Comparison of ENCODE assay signal across 31 cellular contexts in genomic region chr18:24502621-24503020, GRCh38. TPM values are rescaled to one million over a fixed set of nuclear protein-coding genes. Genes with fewer than 3 reads are reported as not detected.
DNase-seq lines count a peak whose midpoint lies in the region; ATAC-seq, FAIRE-seq and TF ChIP-seq lines count a peak whose summit lies in the region.
"Had no signal": no experiment of that assay in that cellular context is flagged by ENCODE, and none has a peak within 500 bp of the region (broad histone marks: within the 10 kb centered on the region; RNA-seq: fewer than 3 reads in every experiment).

No MANE protein-coding gene starts in this region.

- no peaks in the 10 kb centered on the region for H3K9me1 ChIP-seq in keratinocyte (ENCODE audit: control insufficient read depth, extremely low read depth, insufficient read depth, low read length)

- no peak for ATAC-seq in GM18873 (IDR thresholded peaks at IDR 0.05; ENCODE audit: low FRiP score, unreplicated experiment)
- no peak for ATAC-seq in HG02588 (IDR thresholded peaks at IDR 0.05; ENCODE audit: unreplicated experiment)
- ATAC-seq: heart right ventricle; naive thymus-derived CD8-positive, alpha-beta T cell; stimulated activated memory B cell treated with anti-CD40 and anti-IgM and Interleukin-4, amounts not matched to agents 10 μg/mL and 1 μg/mL and 100 μg/mL, for 72 hours had no signal

- peak; percentile 56 for FAIRE-seq in keratinocyte (lab: Jason Lieb, UNC)
- FAIRE-seq: D721Med, G401.6, pancreas, urothelium cell line had no signal

- H3K9me3 ChIP-seq in keratinocyte (ENCODE audit: control insufficient read depth, low read depth, low read length): no peaks in the 10 kb centered on the region
- H3K9me3 ChIP-seq: BLaER1, heart right ventricle, left ventricle myocardium inferior, pancreas, right atrium auricular region, SK-N-SH had no signal

- no peak overlapping the region for H3K27ac ChIP-seq in keratinocyte (ENCODE audit: control insufficient read depth, insufficient read depth, low read length)
- H3K27ac ChIP-seq: BLaER1, GM23248, heart right ventricle, left ventricle myocardium inferior, pancreas, right atrium auricular region had no signal

- H3K9ac ChIP-seq in keratinocyte (ENCODE audit: control insufficient read depth, extremely low read depth, insufficient read depth, low read length): no peak overlapping the region
- H3K9ac ChIP-seq: BLaER1, GM23248, SK-N-SH had no signal

- no peak overlapping the region for H3K4me2 ChIP-seq in keratinocyte (ENCODE audit: control insufficient read depth, extremely low read depth, insufficient read depth, low read depth, low read length)
- H3K4me2 ChIP-seq: BLaER1, SK-N-SH had no signal

- H3K4me1 ChIP-seq in keratinocyte (ENCODE audit: control insufficient read depth, extremely low read depth, insufficient read depth, low read length): no peaks in the 10 kb centered on the region
- H3K4me1 ChIP-seq: BLaER1, heart right ventricle, left ventricle myocardium inferior, pancreas, right atrium auricular region had no signal

- dilution Hi-C loops in keratinocyte (cut with MboI; ENCODE audit: extremely low pct_ligation_motif_present, low sequenced_read_pairs): no loop called here

- H3K4me3 ChIP-seq in keratinocyte (ENCODE audit: control insufficient read depth in 2 of 3, extremely low read depth in 1 of 3, insufficient read depth in 2 of 3, low read depth in 1 of 3, low read length in 3 of 3): no peak overlapping the region
- H3K4me3 ChIP-seq: BLaER1, GM23248, heart right ventricle, left ventricle myocardium inferior, pancreas, right atrium auricular region had no signal

- H2AFZ ChIP-seq in keratinocyte (ENCODE audit: control insufficient read depth, low read length): no peak overlapping the region
- H2AFZ ChIP-seq: GM23248 had no signal

- H3K27me3 ChIP-seq in keratinocyte (ENCODE audit: control insufficient read depth, extremely low read depth, insufficient read depth, low read length): no peaks in the 10 kb centered on the region
- H3K27me3 ChIP-seq: BLaER1, heart right ventricle, pancreas, right atrium auricular region had no signal

- TF ChIP-seq CTCF in keratinocyte (optimal IDR thresholded peaks at IDR 0.05 in 1 of 3, IDR thresholded peaks at IDR 0.05 in 1 of 3, conservative IDR thresholded peaks at IDR 0.05 in 1 of 3; ENCODE audit: extremely low read depth in 1 of 3, insufficient read depth in 2 of 3, low read length in 3 of 3): no peak

- H3K36me3 ChIP-seq in keratinocyte (ENCODE audit: control insufficient read depth in 2 of 2, extremely low read depth in 1 of 2, insufficient read depth in 2 of 2, low read length in 2 of 2): no peaks in the 10 kb centered on the region
- H3K36me3 ChIP-seq: BLaER1, heart right ventricle, left ventricle myocardium inferior, pancreas, right atrium auricular region had no signal

- DNase-seq in COLO668 (lab: John Stamatoyannopoulos, UW; ENCODE audit: unreplicated experiment) (peak; percentile 31), HPDE6-E6E7 (ENCODE audit: extremely low spot score) (peak; percentile 34), NCI-H510A treated with DMSO at 0.1 percent for 48 hours (lab: John Stamatoyannopoulos, UW) (peak; percentile 75), keratinocyte (ENCODE audit: low read depth, low spot score) (no peak), activated gamma-delta T cell treated with Interleukin-2 at 50 U/mL for 16 hours (no peak), amygdala (lab: John Stamatoyannopoulos, UW) (no peak)
- DNase-seq: activated CD4-positive, alpha-beta T cell treated with anti-CD3 and anti-CD28 coated beads for 4 hours; activated CD8-positive, alpha-beta memory T cell treated with anti-CD3 and anti-CD28 coated beads for 24 hours; activated T-cell treated with anti-CD3 and anti-CD28 coated beads, Interleukin-2, amount 50 U/mL, for 1 hour; effector CD4-positive, alpha-beta T cell; erythroblast; foreskin fibroblast; GM23248; heart right ventricle; HFFc6; left ventricle myocardium inferior; MV-4-11; naive thymus-derived CD8-positive, alpha-beta T cell; NCI-H2081; pancreas; SK-N-SH; stimulated activated CD4-positive, alpha-beta T cell treated with anti-CD3 and anti-CD28 coated beads, Interleukin-2, amount 100 ng/mL, for 48 hours; T-helper 2 cell had no signal

- H4K20me1 ChIP-seq in keratinocyte (ENCODE audit: control insufficient read depth, extremely low read depth, insufficient read depth, low read length): no peaks in the 10 kb centered on the region
- H4K20me1 ChIP-seq: BLaER1 had no signal

- H3K79me2 ChIP-seq in keratinocyte (ENCODE audit: control insufficient read depth, insufficient read depth, low read length): no peaks in the 10 kb centered on the region

RNA-seq across cellular contexts. Expression of gene HRH4, which starts 42.2 kb away (rescaled TPM):
- 0.01 to 0.15 TPM (median 0.03 TPM) in 3 replicates for polyA plus RNA-seq in keratinocyte
- polyA plus RNA-seq in keratinocyte (2011; ENCODE audit: low read depth): not detected
- 0.02 and 0.03 TPM in 2 replicates for polyA plus RNA-seq in keratinocyte (2011; cell fraction: cytosol; rRNA removed)
- 0.15 and 0.19 TPM in 2 replicates for polyA plus RNA-seq in keratinocyte (2011; cell fraction: nucleus; rRNA removed)
- polyA plus RNA-seq in keratinocyte (2012; ENCODE audit: low replicate concordance): 0.13 TPM in 1 of 2 replicates, not detected in the other
- 0.13 TPM in 1 of 3 replicates, not detected in the others for polyA minus RNA-seq in keratinocyte
- polyA minus RNA-seq in keratinocyte (2011; cell fraction: cytosol; rRNA and poly(A)+ RNA removed): not detected
- 0.11 and 0.23 TPM in 2 replicates for polyA minus RNA-seq in keratinocyte (2011; cell fraction: nucleus; rRNA and poly(A)+ RNA removed)
- polyA plus RNA-seq: GM23248, pancreas, SK-N-SH had no signal

Comparison
In these comparisons a context has a peak if more than half of its experiments do, and no peak if none do; other contexts are left out.
1. DNase-seq: peak in COLO668 (single experiment), HPDE6-E6E7 (single experiment) and NCI-H510A treated with DMSO at 0.1 percent for 48 hours (single experiment); none in keratinocyte (single experiment), activated gamma-delta T cell treated with Interleukin-2 at 50 U/mL for 16 hours (single experiment) and amygdala (0 of 56).